Comparison of ENCODE assay signal across 21 cellular contexts in genomic region chr10:101560293-101561067, GRCh38. TPM values are rescaled to one million over a fixed set of nuclear protein-coding genes. Genes with fewer than 3 reads are reported as not detected.
DNase-seq lines count a peak whose midpoint lies in the region; ATAC-seq, FAIRE-seq and TF ChIP-seq lines count a peak whose summit lies in the region.
"Had no signal": no experiment of that assay in that cellular context is flagged by ENCODE, and none has a peak within 500 bp of the region (broad histone marks: within the 10 kb centered on the region; RNA-seq: fewer than 3 reads in every experiment).

No MANE protein-coding gene starts in this region.

- SMC1A ChIA-PET in GM12878 (lab: Charles Lee; ENCODE audit: uncharacterized antibody, unreplicated experiment), result interaction anchor here (0.7 to 1.6 kb wide), 2 partner anchors 9 to 105 kb away, joined by 3 read pairs; no protein-coding TSS in a partner anchor

- H3K36me3 Mint-ChIP-seq in activated CD8-positive, alpha-beta memory T cell treated with anti-CD3 and anti-CD28 coated beads, Interleukin-2, amount 10 ng/mL, durations not matched to agents 7 days and 5 days, result no peaks in the 10 kb centered on the region
- H3K36me3 Mint-ChIP-seq: WTC11 had no signal

- DNase-seq in activated CD8-positive, alpha-beta memory T cell treated with anti-CD3 and anti-CD28 coated beads, Interleukin-2, amount 10 ng/mL, durations not matched to agents 7 days and 5 days, result peak; percentile 36
- no peak for DNase-seq in activated CD8-positive, alpha-beta memory T cell treated with anti-CD3 and anti-CD28 coated beads for 24 hours
- DNase-seq in GM12891 (ENCODE audit: insufficient read length, low spot score), result no peak
- DNase-seq in GM12878 (ENCODE audit: low read depth, low spot score), result no peak
- DNase-seq in sigmoid colon, result peak; percentile 59
- no peak for DNase-seq in A172 (ENCODE audit: low spot score)
- DNase-seq in activated CD4-positive, CD25-positive, alpha-beta regulatory T cell (lab: John Stamatoyannopoulos, UW), result no peak
- DNase-seq in DMS114 treated with DMSO at 0.1 percent for 48 hours (lab: John Stamatoyannopoulos, UW; ENCODE audit: unreplicated experiment), result no peak
- DNase-seq: brain microvascular endothelial cell; CD4-positive, alpha-beta T cell; DND-41; NCI-H2107; NCI-H526; ovary; right lobe of liver; SIG-M5 had no signal

- TF ChIP-seq EP300 in GM12878 (IDR thresholded peaks at IDR 0.05; ENCODE audit: borderline replicate concordance in 1 of 2, control insufficient read depth in 1 of 2, low read depth in 2 of 2, low read length in 2 of 2) (no peak), sigmoid colon (IDR thresholded peaks at IDR 0.05) (no peak)

- no peak for TF ChIP-seq RAD21 in GM12878 (IDR thresholded peaks at IDR 0.05; ENCODE audit: insufficient read depth, low read depth, low read length)

- H3K27me3 Mint-ChIP-seq in activated CD8-positive, alpha-beta memory T cell treated with anti-CD3 and anti-CD28 coated beads, Interleukin-2, amount 10 ng/mL, durations not matched to agents 7 days and 5 days, result peaks cover 14% of the 10 kb centered on the region

- TF ChIP-seq CTCF in GM12878 (IDR thresholded peaks at IDR 0.05 in 2 of 3, conservative IDR thresholded peaks at IDR 0.05 in 1 of 3; ENCODE audit: control insufficient read depth in 2 of 3, extremely low read depth in 1 of 3, insufficient read depth in 1 of 3, low read depth in 3 of 3, low read length in 3 of 3), result no peak
- TF ChIP-seq CTCF in sigmoid colon (IDR thresholded peaks at IDR 0.05), result no peak

- RAD21 ChIA-PET in GM12878 (lab: Charles Lee; ENCODE audit: unreplicated experiment), result no interaction called here

- H3K27me3 ChIP-seq in GM12878 (replicated peaks in 1 of 2; ENCODE audit: control insufficient read depth in 2 of 2, insufficient read depth in 2 of 2, low read length in 1 of 2) (no peaks in the 10 kb centered on the region), sigmoid colon (peaks cover 3 to 51% (median 32%) of the 10 kb centered on the region in 3 donors)
- H3K27me3 ChIP-seq: brain microvascular endothelial cell, ovary, right lobe of liver had no signal

- H3K27ac Mint-ChIP-seq in activated CD8-positive, alpha-beta memory T cell treated with anti-CD3 and anti-CD28 coated beads, Interleukin-2, amount 10 ng/mL, durations not matched to agents 7 days and 5 days, result no peak overlapping the region
- H3K27ac Mint-ChIP-seq: CD4-positive, alpha-beta T cell; endodermal cell; WTC11 had no signal

- POLR2A ChIA-PET in GM12878 (lab: Charles Lee), result no interaction called here

- TF ChIP-seq POLR2A in GM12891 (IDR thresholded peaks at IDR 0.05; ENCODE audit: low read depth, low read length) (no peak), GM12878 (IDR thresholded peaks at IDR 0.05; ENCODE audit: low read depth, low read length) (0 out of 2 replicates have a peak, but pooled peaks have one; percentile 16), sigmoid colon (IDR thresholded peaks at IDR 0.05) (no peak)

- H2AFZ ChIP-seq in GM12878 (ENCODE audit: control insufficient read depth, low read depth, low read length), result no peak overlapping the region

- FAIRE-seq in GM12891 (lab: Jason Lieb, UNC) (peak; percentile 48), GM12878 (lab: Jason Lieb, UNC) (no peak)
- FAIRE-seq: colon had no signal

- in situ Hi-C loops in GM12878 (cut with MboI), result no loop called here

- ATAC-seq in activated CD8-positive, alpha-beta memory T cell treated with anti-CD3 and anti-CD28 coated beads, Interleukin-2, amount 10 ng/mL, durations not matched to agents 7 days and 5 days, result peak; percentile 12
- ATAC-seq in GM12878, result peak; percentile 17
- ATAC-seq: WTC11 had no signal

- peaks cover 19% of the 10 kb centered on the region for H3K4me1 Mint-ChIP-seq in activated CD8-positive, alpha-beta memory T cell treated with anti-CD3 and anti-CD28 coated beads, Interleukin-2, amount 10 ng/mL, durations not matched to agents 7 days and 5 days
- H3K4me1 Mint-ChIP-seq: endodermal cell had no signal

- peaks cover 0 to 1% of the 10 kb centered on the region in 2 experiments; a peak in 1 of 4 replicates for H3K36me3 ChIP-seq in GM12878 (ENCODE audit: control insufficient read depth in 2 of 2, insufficient read depth in 2 of 2, low read length in 1 of 2)
- peaks cover 0 to under 1% (median 0%) of the 10 kb centered on the region in 4 donors for H3K36me3 ChIP-seq in sigmoid colon
- H3K36me3 ChIP-seq: brain microvascular endothelial cell, ovary, right lobe of liver, thoracic aorta had no signal

- no TSS peak for BruUV-seq in GM12878 (replicated peaks; lab: Mats Ljungman, UMichigan)

- H3K9me3 Mint-ChIP-seq in activated CD8-positive, alpha-beta memory T cell treated with anti-CD3 and anti-CD28 coated beads, Interleukin-2, amount 10 ng/mL, durations not matched to agents 7 days and 5 days (ENCODE audit: low read depth), result no peaks in the 10 kb centered on the region
- H3K9me3 Mint-ChIP-seq: CD4-positive, alpha-beta T cell; endodermal cell; T-helper 1 cell treated with Interleukin-12 subunit alpha and Interleukin-12 subunit beta and Interleukin-4 antibody, amounts not matched to agents 30 μg/mL and 1 μg/mL, for 36 hours; WTC11 had no signal

- WGBS in GM12878 (ENCODE audit: insufficient coverage, insufficient replicate concordance, low lambda C conversion rate, missing lambda C conversion rate), result 3% methylated on average over 3 of the region's 3 CpGs
- WGBS in sigmoid colon, 2 donors, result 68 to 70% methylated on average over 3 of the region's 3 CpGs

- no peak overlapping the region for H3K4me2 ChIP-seq in GM12878 (ENCODE audit: control insufficient read depth, insufficient read depth)

- CTCF ChIA-PET in activated CD8-positive, alpha-beta memory T cell treated with anti-CD3 and anti-CD28 coated beads, Interleukin-2, amount 10 ng/mL, durations not matched to agents 7 days and 5 days (lab: Charles Lee), result interaction anchor here (1.0 to 1.3 kb wide), 3 partner anchors 9 to 11 kb away, joined by 3 to 5 read pairs (median 4); no protein-coding TSS in a partner anchor
- CTCF ChIA-PET in GM12878 (lab: Yijun Ruan, JAX), result interaction anchor here (1.0 to 1.4 kb wide), 3 partner anchors 9 to 14 kb away, joined by 3 to 4 read pairs (median 3); no protein-coding TSS in a partner anchor

- intact Hi-C loops in GM12878 (cut with micrococcal nuclease; ENCODE audit: unreplicated experiment) (no loop called here), sigmoid colon (cut with DNase I) (no loop called here)

- no peaks in the 10 kb centered on the region for H4K20me1 ChIP-seq in GM12878 (ENCODE audit: control insufficient read depth, insufficient read depth)

- H3K79me2 ChIP-seq in GM12878 (ENCODE audit: control insufficient read depth, insufficient read depth, low read length), result no peaks in the 10 kb centered on the region

- H3K4me1 ChIP-seq in GM12878 (ENCODE audit: control insufficient read depth, insufficient read depth, low read length) (peaks cover 13% of the 10 kb centered on the region), sigmoid colon (peaks cover 0 to 4% (median 0%) of the 10 kb centered on the region in 4 donors)
- H3K4me1 ChIP-seq: right lobe of liver had no signal

- H3K4me3 Mint-ChIP-seq in activated CD8-positive, alpha-beta memory T cell treated with anti-CD3 and anti-CD28 coated beads, Interleukin-2, amount 10 ng/mL, durations not matched to agents 7 days and 5 days, result no peak overlapping the region
- H3K4me3 Mint-ChIP-seq: CD4-positive, alpha-beta T cell; endodermal cell; WTC11 had no signal

- no peak overlapping the region for H3K27ac ChIP-seq in GM12878 (ENCODE audit: control insufficient read depth, insufficient read depth)
- no peak overlapping the region for H3K27ac ChIP-seq in sigmoid colon
- H3K27ac ChIP-seq: brain microvascular endothelial cell, ovary, right lobe of liver, thoracic aorta had no signal

- H3K9me3 ChIP-seq in GM12878 (replicated peaks; ENCODE audit: control insufficient read depth, insufficient read depth, low read length) (no peaks in the 10 kb centered on the region), sigmoid colon (no peaks in the 10 kb centered on the region)
- H3K9me3 ChIP-seq: ovary, right lobe of liver, thoracic aorta had no signal

- H3K4me3 ChIP-seq in GM12878 (no peak overlapping the region), sigmoid colon (no peak overlapping the region)
- H3K4me3 ChIP-seq: ovary, right lobe of liver, thoracic aorta had no signal

- H3K9ac ChIP-seq in GM12878 (ENCODE audit: control insufficient read depth, insufficient read depth, low read length), result no peak overlapping the region

RNA-seq across cellular contexts. Expression of gene POLL, which starts 27.6 kb away (rescaled TPM):
- total RNA-seq in activated CD8-positive, alpha-beta memory T cell treated with anti-CD3 and anti-CD28 coated beads, Interleukin-2, amount 10 ng/mL, durations not matched to agents 7 days and 5 days, result 10 to 100 TPM; 30.5 to 34.1 TPM
- polyA plus RNA-seq in GM12891 (2012; ENCODE audit: low read depth, missing spikeins), result 16.4 TPM
- 52.1 and 58.2 TPM in 2 replicates for total RNA-seq in GM12878 (2013; cell fraction: nucleolus; rRNA removed)
- total RNA-seq in GM12878 (2014; rRNA removed), result 14.7 and 15.0 TPM in 2 replicates
- total RNA-seq in GM12878 (2014; rRNA removed; fragmentation: Illumina TruSeq; extraction: Trizol), result 9.0 and 9.7 TPM in 2 replicates
- total RNA-seq in GM12878 (2021), result 21.6 and 25.4 TPM in 2 replicates
- 9.3 TPM for polyA plus RNA-seq in GM12878 (2011; ENCODE audit: low read depth)
- polyA plus RNA-seq in GM12878 (2011; rRNA removed), result 12.9 and 20.1 TPM in 2 replicates
- polyA plus RNA-seq in GM12878 (2011; cell fraction: cytosol; rRNA removed), result 32.4 and 34.5 TPM in 2 replicates
- 74.3 and 86.8 TPM in 2 replicates for polyA plus RNA-seq in GM12878 (2011; cell fraction: nucleus; rRNA removed)
- 17.3 and 23.8 TPM in 2 replicates for polyA plus RNA-seq in GM12878 (2012)
- 10.9 and 12.2 TPM in 2 replicates for polyA plus RNA-seq in GM12878 (2014; fragmentation: Illumina TruSeq; extraction: Trizol)
- 1 to 10 TPM; 1.5 to 2.1 TPM for polyA plus RNA-seq in GM12878 (2014; fragmentation: Nextera tagmentation; extraction: Ambion mirVana)
- polyA plus RNA-seq in GM12878 (2014; rRNA removed), result 18.9 and 20.7 TPM in 2 replicates
- polyA plus RNA-seq in GM12878 (2016; fragmentation: Nextera tagmentation; extraction: Ambion mirVana), result 10 to 100 TPM; 13.1 to 14.4 TPM
- polyA minus RNA-seq in GM12878 (2011; rRNA and poly(A)+ RNA removed), result 42.9 and 69.5 TPM in 2 replicates
- polyA minus RNA-seq in GM12878 (2011; cell fraction: cytosol; rRNA and poly(A)+ RNA removed), result 14.5 and 15.6 TPM in 2 replicates
- 23.5 and 34.8 TPM in 2 replicates for polyA minus RNA-seq in GM12878 (2011; cell fraction: nucleus; rRNA and poly(A)+ RNA removed)
- 10 to 100 TPM; 25.3 to 39.6 (median 33.2) TPM for total RNA-seq in sigmoid colon
- 10 to 100 TPM in 2 of 3 donors, 1 to 10 TPM in 1; 9.0 to 29.4 (median 19.2) TPM for polyA plus RNA-seq in sigmoid colon
- total RNA-seq in A172 (2014; rRNA removed; shearing (Covaris generic)), result 11.6 and 18.4 TPM in 2 replicates

RNA-seq across cellular contexts. Expression of gene DPCD, which starts 27.6 kb away (rescaled TPM):
- total RNA-seq in activated CD8-positive, alpha-beta memory T cell treated with anti-CD3 and anti-CD28 coated beads, Interleukin-2, amount 10 ng/mL, durations not matched to agents 7 days and 5 days, result 1 to 10 TPM; 3.7 to 4.2 TPM
- polyA plus RNA-seq in GM12891 (2012; ENCODE audit: low read depth, missing spikeins), result 34.5 TPM
- 7.4 and 14.2 TPM in 2 replicates for total RNA-seq in GM12878 (2013; cell fraction: nucleolus; rRNA removed)
- 16.4 and 17.9 TPM in 2 replicates for total RNA-seq in GM12878 (2014; rRNA removed)
- total RNA-seq in GM12878 (2014; rRNA removed; fragmentation: Illumina TruSeq; extraction: Trizol), result 17.1 TPM in 2 replicates
- 9.7 and 13.0 TPM in 2 replicates for total RNA-seq in GM12878 (2021)
- polyA plus RNA-seq in GM12878 (2011; ENCODE audit: low read depth), result 24.9 TPM
- polyA plus RNA-seq in GM12878 (2011; rRNA removed), result 35.1 and 37.2 TPM in 2 replicates
- polyA plus RNA-seq in GM12878 (2011; cell fraction: cytosol; rRNA removed), result 28.2 and 36.0 TPM in 2 replicates
- 13.3 and 20.0 TPM in 2 replicates for polyA plus RNA-seq in GM12878 (2011; cell fraction: nucleus; rRNA removed)
- 23.8 and 25.3 TPM in 2 replicates for polyA plus RNA-seq in GM12878 (2012)
- polyA plus RNA-seq in GM12878 (2014; fragmentation: Illumina TruSeq; extraction: Trizol), result 17.1 and 21.6 TPM in 2 replicates
- 10 to 100 TPM; 39.9 to 50.9 TPM for polyA plus RNA-seq in GM12878 (2014; fragmentation: Nextera tagmentation; extraction: Ambion mirVana)
- polyA plus RNA-seq in GM12878 (2014; rRNA removed), result 13.5 and 16.0 TPM in 2 replicates
- 10 to 100 TPM; 31.1 to 36.2 TPM for polyA plus RNA-seq in GM12878 (2016; fragmentation: Nextera tagmentation; extraction: Ambion mirVana)
- 11.6 and 13.8 TPM in 2 replicates for polyA minus RNA-seq in GM12878 (2011; rRNA and poly(A)+ RNA removed)
- polyA minus RNA-seq in GM12878 (2011; cell fraction: cytosol; rRNA and poly(A)+ RNA removed), result 2.8 and 5.4 TPM in 2 replicates
- 3.4 and 5.5 TPM in 2 replicates for polyA minus RNA-seq in GM12878 (2011; cell fraction: nucleus; rRNA and poly(A)+ RNA removed)
- total RNA-seq in sigmoid colon, result 10 to 100 TPM; 18.5 to 80.2 (median 40.0) TPM
- polyA plus RNA-seq in sigmoid colon, result 10 to 100 TPM; 13.2 to 25.7 (median 24.9) TPM
- 83.0 and 92.8 TPM in 2 replicates for total RNA-seq in A172 (2014; rRNA removed; shearing (Covaris generic))

Comparison
In these comparisons a context has a peak if more than half of its experiments do, and no peak if none do; other contexts are left out.
1. DNase-seq: peak in activated CD8-positive, alpha-beta memory T cell treated with anti-CD3 and anti-CD28 coated beads, Interleukin-2, amount 10 ng/mL, durations not matched to agents 7 days and 5 days (single experiment) and sigmoid colon (single experiment); none in activated CD8-positive, alpha-beta memory T cell treated with anti-CD3 and anti-CD28 coated beads for 24 hours (single experiment), GM12891 (single experiment), GM12878 (single experiment), A172 (single experiment), activated CD4-positive, CD25-positive, alpha-beta regulatory T cell (0 of 4) and DMS114 treated with DMSO at 0.1 percent for 48 hours (single experiment).